Comparison of ENCODE assay signal across 1 cellular context in the genomic region with DNA sequence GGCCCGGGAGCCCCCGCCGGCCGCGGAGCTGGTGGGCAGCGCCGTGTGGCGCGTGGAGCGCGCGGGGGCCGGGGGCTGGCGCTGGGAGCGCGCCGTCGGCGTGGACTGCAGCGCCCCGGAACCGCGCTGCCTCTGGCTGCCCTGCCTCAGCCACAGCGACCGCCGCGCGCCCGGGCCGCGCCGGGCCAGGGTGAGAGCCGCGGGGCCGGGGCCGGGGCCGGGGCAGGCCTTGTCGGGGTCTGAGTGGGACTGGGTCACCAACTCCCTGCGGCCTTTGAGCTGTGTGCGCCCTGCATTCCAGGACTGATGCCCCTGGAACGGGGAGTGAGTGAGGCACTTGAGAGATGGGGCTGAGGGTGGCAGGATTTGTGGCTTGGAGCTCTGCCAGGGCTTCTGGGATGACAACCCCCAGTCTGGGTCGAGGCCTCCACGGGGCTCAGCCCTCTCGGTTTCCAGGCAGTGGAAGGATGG.
TF ChIP-seq lines count a peak whose summit lies in the region.

No MANE protein-coding gene starts in this region.

TF ChIP-seq in SK-N-SH treated with all-trans-retinoic acid at 6 μM for 48 hours, 23 proteins besides CTCF, POLR2A, EP300 and RAD21 (continued from another document):
- TF ChIP-seq SNAI2 (CRISPR knock-in tag; IDR thresholded peaks at IDR 0.05) (no peak), ZNF8 (CRISPR knock-in tag; IDR thresholded peaks at IDR 0.05) (no peak), ISL1 (CRISPR knock-in tag; IDR thresholded peaks at IDR 0.05) (no peak), OSR1 (CRISPR knock-in tag; IDR thresholded peaks at IDR 0.05) (no peak), ARNTL (CRISPR knock-in tag; IDR thresholded peaks at IDR 0.05; ENCODE audit: borderline replicate concordance, low read depth) (no peak), ZFP3 (CRISPR knock-in tag; IDR thresholded peaks at IDR 0.05) (no peak), ZNF70 (CRISPR knock-in tag; IDR thresholded peaks at IDR 0.05) (no peak), TOX (CRISPR knock-in tag; IDR thresholded peaks at IDR 0.05; ENCODE audit: borderline replicate concordance) (no peak), PPARA (CRISPR knock-in tag; IDR thresholded peaks at IDR 0.05; ENCODE audit: borderline replicate concordance) (no peak), PATZ1 (CRISPR knock-in tag; IDR thresholded peaks at IDR 0.05; ENCODE audit: borderline replicate concordance) (no peak), CSDC2 (CRISPR knock-in tag; IDR thresholded peaks at IDR 0.05) (no peak)
- TF ChIP-seq, protein P1, sequence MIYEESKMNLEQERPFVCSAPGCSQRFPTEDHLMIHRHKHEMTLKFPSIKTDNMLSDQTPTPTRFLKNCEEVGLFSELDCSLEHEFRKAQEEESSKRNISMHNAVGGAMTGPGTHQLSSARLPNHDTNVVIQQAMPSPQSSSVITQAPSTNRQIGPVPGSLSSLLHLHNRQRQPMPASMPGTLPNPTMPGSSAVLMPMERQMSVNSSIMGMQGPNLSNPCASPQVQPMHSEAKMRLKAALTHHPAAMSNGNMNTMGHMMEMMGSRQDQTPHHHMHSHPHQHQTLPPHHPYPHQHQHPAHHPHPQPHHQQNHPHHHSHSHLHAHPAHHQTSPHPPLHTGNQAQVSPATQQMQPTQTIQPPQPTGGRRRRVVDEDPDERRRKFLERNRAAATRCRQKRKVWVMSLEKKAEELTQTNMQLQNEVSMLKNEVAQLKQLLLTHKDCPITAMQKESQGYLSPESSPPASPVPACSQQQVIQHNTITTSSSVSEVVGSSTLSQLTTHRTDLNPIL (CRISPR knock-in tag; IDR thresholded peaks at IDR 0.05; ENCODE audit: low read depth), result no peak
